8 cellular contexts compared by ENCODE assay signal in genomic region chr21:33324311-33325221, GRCh38. TPM values are rescaled to one million over a fixed set of nuclear protein-coding genes. Genes with fewer than 3 reads are reported as not detected.
A peak's percentile ranks its signal among the peaks of the same experiment; 100 is the strongest.
DNase-seq lines count a peak whose midpoint lies in the region; ATAC-seq, FAIRE-seq and TF ChIP-seq lines count a peak whose summit lies in the region.

Gene IFNAR1, plus strand, starts transcription at chr21:33324970. Its CDS starts 86 bp downstream, at chr21:33325056.

- TF ChIP-seq POLR2A in GM12892 (IDR thresholded peaks at IDR 0.05; ENCODE audit: low read depth, low read length) (peak; percentile 82), adrenal gland (IDR thresholded peaks at IDR 0.05) (peak; percentile 43 to 85)

- H3K9me3 ChIP-seq in adrenal gland (replicated peaks in 1 of 3) (no peaks in the 10 kb centered on the region), heart right ventricle (no peaks in the 10 kb centered on the region), upper lobe of right lung (no peaks in the 10 kb centered on the region)

- 0 to 1% (median 0%) methylated on average over 24 to 85 of the region's 85 CpGs for WGBS in adrenal gland, 4 donors
- WGBS in heart right ventricle, 2 donors = 0 to 1% methylated on average over 85 of the region's 85 CpGs

- FAIRE-seq in GM12892 (lab: Jason Lieb, UNC) = peak; percentile 100

- H3K27me3 ChIP-seq in adrenal gland = no peaks in the 10 kb centered on the region
- H3K27me3 ChIP-seq in heart right ventricle = no peaks in the 10 kb centered on the region
- H3K27me3 ChIP-seq in upper lobe of right lung = no peaks in the 10 kb centered on the region

- H3K27ac ChIP-seq in adrenal gland = peak within 1 kb of the TSS; percentile 84 to 98 (median 96)
- peak within 1 kb of the TSS; percentile 92 to 100 (median 99) for H3K27ac ChIP-seq in heart right ventricle
- peak within 1 kb of the TSS; percentile 99 for H3K27ac ChIP-seq in upper lobe of right lung

- intact Hi-C loops in adrenal gland (cut with DNase I) (no loop called here), heart right ventricle (cut with DNase I) (loop anchor here in 4 of 10 donors (5.0 to 10.0 kb wide), 3 partner anchors 38 to 90 kb away; partner anchors contain the start of gene IL10RB (in 1 of the 4)), posterior vena cava (cut with DNase I) (no loop called here), upper lobe of right lung (cut with DNase I) (no loop called here)

- peak; percentile 79 for DNase-seq in GM12892 (ENCODE audit: insufficient read length)
- DNase-seq in NCI-H1436 (lab: John Stamatoyannopoulos, UW) = peak; percentile 98
- DNase-seq in SW480 (ENCODE audit: low spot score) = peak; percentile 99
- DNase-seq in adrenal gland = peak; percentile 97 to 99 (median 99)
- DNase-seq in heart right ventricle = peak; percentile 98 to 99
- peak; percentile 100 for DNase-seq in posterior vena cava (ENCODE audit: low spot score)
- peak; percentile 100 for DNase-seq in upper lobe of right lung

- H3K4me1 ChIP-seq in adrenal gland (replicated peaks in 1 of 2) = peaks cover 13 to 22% of the 10 kb centered on the region in 2 donors
- peaks cover 2 to 49% (median 36%) of the 10 kb centered on the region in 9 donors for H3K4me1 ChIP-seq in heart right ventricle
- H3K4me1 ChIP-seq in upper lobe of right lung = peaks cover 30% of the 10 kb centered on the region

- no peak for TF ChIP-seq CTCF in adrenal gland (IDR thresholded peaks at IDR 0.05)
- no peak for TF ChIP-seq CTCF in heart right ventricle (IDR thresholded peaks at IDR 0.05)
- TF ChIP-seq CTCF in upper lobe of right lung (IDR thresholded peaks at IDR 0.05) = no peak

- ATAC-seq in HG02840 (IDR thresholded peaks at IDR 0.05; ENCODE audit: low FRiP score, unreplicated experiment) (peak; percentile 91), heart right ventricle (peak; percentile 98 to 100 (median 99)), upper lobe of right lung (peak; percentile 99)

- H3K36me3 ChIP-seq in adrenal gland (replicated peaks in 1 of 2) = no peaks in the 10 kb centered on the region
- H3K36me3 ChIP-seq in heart right ventricle = no peaks in the 10 kb centered on the region
- no peaks in the 10 kb centered on the region for H3K36me3 ChIP-seq in upper lobe of right lung

- H3K4me3 ChIP-seq in adrenal gland (peak within 1 kb of the TSS; percentile 72 to 98 (median 77)), heart right ventricle (peak within 1 kb of the TSS; percentile 67 to 99 (median 93)), upper lobe of right lung (peak within 1 kb of the TSS; percentile 96)

RNA-seq across cellular contexts. Expression of gene IFNAR1, which starts in this region (rescaled TPM):
- polyA plus RNA-seq in GM12892 (2012; ENCODE audit: missing spikeins) = 11.6 TPM
- total RNA-seq in adrenal gland (10 to 100 TPM; 21.8 to 71.2 (median 43.1) TPM), heart right ventricle (10 to 100 TPM; 16.5 to 38.5 (median 23.9) TPM), posterior vena cava (10 to 100 TPM; 38.5 to 46.2 TPM), upper lobe of right lung (72.1 TPM)
- polyA plus RNA-seq in adrenal gland (10 to 100 TPM in 1 of 3 donors, 1 to 10 TPM in 2; 7.3 to 36.4 (median 8.8) TPM), heart right ventricle (10 to 100 TPM in 1 of 2 donors, 1 to 10 TPM in 1; 7.4 to 10.1 TPM)

Comparison
In these comparisons a context has a peak if more than half of its experiments do, and no peak if none do; other contexts are left out.
1. Peak in every context shown above with its lines: DNase-seq, ATAC-seq, H3K4me3 ChIP-seq and H3K27ac ChIP-seq.